9 cellular contexts compared by ENCODE assay signal in the genomic region with DNA sequence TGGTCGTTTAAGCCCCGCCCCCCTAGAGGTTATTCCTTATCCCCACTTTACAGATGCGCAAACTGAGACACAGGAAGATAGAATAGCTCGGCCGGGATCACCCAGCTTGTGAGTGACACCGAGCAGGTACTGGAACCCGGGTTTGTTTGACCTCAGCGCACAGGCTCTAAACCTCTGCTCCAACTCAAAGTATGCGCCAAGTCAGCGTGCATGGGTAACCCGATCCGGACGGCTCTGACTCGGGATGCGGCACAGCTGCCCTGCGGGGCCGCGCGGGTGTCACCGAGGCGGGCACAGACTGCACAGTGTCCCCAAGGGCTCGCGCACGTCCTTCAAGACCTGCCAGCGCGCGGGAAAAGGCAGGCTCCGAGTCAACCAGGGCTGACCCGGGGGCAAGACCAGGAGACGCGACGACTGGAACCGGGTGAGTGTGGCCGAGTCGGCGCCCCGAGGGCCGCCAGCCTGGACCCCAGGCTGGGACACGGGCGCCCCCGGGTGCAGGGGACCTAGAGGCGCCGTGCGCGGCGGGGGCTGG.
A peak's percentile ranks its signal among the peaks of the same experiment; 100 is the strongest.
DNase-seq lines count a peak whose midpoint lies in the region; ATAC-seq and TF ChIP-seq lines count a peak whose summit lies in the region.
"Had no signal": no experiment of that assay in that cellular context is flagged by ENCODE, and none has a peak within 500 bp of the region (broad histone marks: within the 10 kb centered on the region; RNA-seq: fewer than 3 reads in every experiment).

No MANE protein-coding gene starts in this region.

- no peak for TF ChIP-seq CTCF in SK-N-SH (IDR thresholded peaks at IDR 0.05)
- no peak for TF ChIP-seq CTCF in GM13977 (IDR thresholded peaks at IDR 0.05; ENCODE audit: extremely low read depth, insufficient read depth, missing control alignments)

- H3K4me1 Mint-ChIP-seq in activated CD8-positive, alpha-beta memory T cell treated with anti-CD3 and anti-CD28 coated beads, Interleukin-2, amount 10 ng/mL, durations not matched to agents 7 days and 5 days = peaks cover 43% of the 10 kb centered on the region

- WGBS in SK-N-SH (ENCODE audit: low lambda C conversion rate) = 21% methylated on average over 24 of the region's 46 CpGs

- ATAC-seq in SK-N-SH treated with all-trans-retinoic acid at 6 μM for 48 hours (no peak), HG03442 (IDR thresholded peaks at IDR 0.05; ENCODE audit: unreplicated experiment) (no peak)
- no peak for ATAC-seq in activated CD8-positive, alpha-beta memory T cell treated with anti-CD3 and anti-CD28 coated beads, Interleukin-2, amount 10 ng/mL, durations not matched to agents 7 days and 5 days
- no peak for ATAC-seq in stimulated activated naive CD8-positive, alpha-beta T cell treated with anti-CD3 and anti-CD28 coated beads, Interleukin-15, Interleukin-2, amounts not matched to agents 100 U/mL and 50 U/mL, for 24 hours
- ATAC-seq: pancreas had no signal

- no peaks in the 10 kb centered on the region for H4K20me1 ChIP-seq in SK-N-SH (ENCODE audit: insufficient read depth)

- H3K9me3 ChIP-seq in SK-N-SH (no peaks in the 10 kb centered on the region), iPS-18c (ENCODE audit: control insufficient read depth, insufficient read depth, low read length) (no peaks in the 10 kb centered on the region)
- H3K9me3 ChIP-seq: pancreas had no signal

- peaks cover 15% of the 10 kb centered on the region for H3K27me3 ChIP-seq in SK-N-SH (ENCODE audit: insufficient read depth)

- no peaks in the 10 kb centered on the region for H3K36me3 Mint-ChIP-seq in activated CD8-positive, alpha-beta memory T cell treated with anti-CD3 and anti-CD28 coated beads, Interleukin-2, amount 10 ng/mL, durations not matched to agents 7 days and 5 days

- H3K36me3 ChIP-seq in SK-N-SH (replicated peaks in 1 of 2; ENCODE audit: control insufficient read depth in 1 of 2, insufficient read depth in 2 of 2, low read length in 1 of 2) = no peaks in the 10 kb centered on the region
- H3K36me3 ChIP-seq: pancreas had no signal

- peaks cover 0 to 13% of the 10 kb centered on the region in 2 experiments; a peak in 1 of 4 replicates for H3K4me1 ChIP-seq in SK-N-SH (ENCODE audit: control insufficient read depth in 1 of 2, insufficient read depth in 2 of 2, low read depth in 1 of 2, low read length in 1 of 2)
- H3K4me1 ChIP-seq: pancreas had no signal

- in situ Hi-C loops in GM13977 (cut with MboI; ENCODE audit: low pct_unique_long_range_greater_than_20kb, low sequenced_read_pairs, unreplicated experiment) = no loop called here

- H3F3A ChIP-seq in SK-N-SH (replicated peaks; ENCODE audit: insufficient read depth) = peaks cover 4% of the 10 kb centered on the region

- H2AFZ ChIP-seq in SK-N-SH (ENCODE audit: low read depth) = no peak overlapping the region

- H3K9me2 ChIP-seq in SK-N-SH = no peaks in the 10 kb centered on the region

- CTCF ChIA-PET in SK-N-SH (lab: Yijun Ruan, JAX) = interaction anchor here (0.9 to 4.2 kb wide), 10 partner anchors 10 to 367 kb away, joined by 3 to 27 read pairs (median 7); a partner anchor contains a TSS
- CTCF ChIA-PET in activated CD8-positive, alpha-beta memory T cell treated with anti-CD3 and anti-CD28 coated beads, Interleukin-2, amount 10 ng/mL, durations not matched to agents 7 days and 5 days (lab: Charles Lee) = interaction anchor here (2.0 to 2.1 kb wide), 2 partner anchors 17 to 359 kb away, joined by 5 to 17 read pairs; no protein-coding TSS in a partner anchor

- no peaks in the 10 kb centered on the region for H3K9me3 Mint-ChIP-seq in activated CD8-positive, alpha-beta memory T cell treated with anti-CD3 and anti-CD28 coated beads, Interleukin-2, amount 10 ng/mL, durations not matched to agents 7 days and 5 days (ENCODE audit: low read depth)

- H3K4me3 ChIP-seq in SK-N-SH (ENCODE audit: low read depth in 2 of 2, low read length in 1 of 2) (peak overlapping the region in 1 of 2 experiments; percentile 83; a peak in 2 of 4 replicates), iPS-18c (ENCODE audit: insufficient read depth, low read depth, low read length) (peak overlapping the region; percentile 85)

- H3K4me3 Mint-ChIP-seq in activated CD8-positive, alpha-beta memory T cell treated with anti-CD3 and anti-CD28 coated beads, Interleukin-2, amount 10 ng/mL, durations not matched to agents 7 days and 5 days = peak overlapping the region; percentile 74

- peak overlapping the region; percentile 75 for H3K4me2 ChIP-seq in SK-N-SH

- no peak overlapping the region for H3K27ac ChIP-seq in SK-N-SH (ENCODE audit: low read depth in 2 of 2, low read length in 1 of 2)
- H3K27ac ChIP-seq: pancreas had no signal

- peaks cover 66% of the 10 kb centered on the region for H3K27me3 Mint-ChIP-seq in activated CD8-positive, alpha-beta memory T cell treated with anti-CD3 and anti-CD28 coated beads, Interleukin-2, amount 10 ng/mL, durations not matched to agents 7 days and 5 days

- DNase-seq in SK-N-SH (peak; percentile 70), NCI-H187 (lab: John Stamatoyannopoulos, UW) (no peak), GM13977 (ENCODE audit: low spot score) (no peak)
- peak; percentile 42 for DNase-seq in activated CD8-positive, alpha-beta memory T cell treated with anti-CD3 and anti-CD28 coated beads, Interleukin-2, amount 10 ng/mL, durations not matched to agents 7 days and 5 days
- peak; percentile 33 for DNase-seq in stimulated activated naive CD8-positive, alpha-beta T cell treated with anti-CD3 and anti-CD28 coated beads, Interleukin-15, Interleukin-2, amounts not matched to agents 100 U/mL and 50 U/mL, for 24 hours

- H3K9ac ChIP-seq in SK-N-SH = no peak overlapping the region

- TF ChIP-seq EP300 in SK-N-SH (IDR thresholded peaks at IDR 0.05; ENCODE audit: borderline replicate concordance in 1 of 2, low read depth in 1 of 2, low read length in 1 of 2) = no peak

- POLR2A ChIA-PET in SK-N-SH (lab: Yijun Ruan, JAX) = no interaction called here

- no peak for TF ChIP-seq RAD21 in SK-N-SH (IDR thresholded peaks at IDR 0.05; ENCODE audit: low read length)

- no peak overlapping the region for H3K27ac Mint-ChIP-seq in activated CD8-positive, alpha-beta memory T cell treated with anti-CD3 and anti-CD28 coated beads, Interleukin-2, amount 10 ng/mL, durations not matched to agents 7 days and 5 days

- H3K79me2 ChIP-seq in SK-N-SH (ENCODE audit: insufficient read depth) = no peaks in the 10 kb centered on the region

TF ChIP-seq in SK-N-SH, 30 proteins besides CTCF, POLR2A, EP300 and RAD21 (continues in another document):
- TF ChIP-seq NFIC (IDR thresholded peaks at IDR 0.05; ENCODE audit: borderline replicate concordance) = no peak
- TF ChIP-seq, protein P1, sequence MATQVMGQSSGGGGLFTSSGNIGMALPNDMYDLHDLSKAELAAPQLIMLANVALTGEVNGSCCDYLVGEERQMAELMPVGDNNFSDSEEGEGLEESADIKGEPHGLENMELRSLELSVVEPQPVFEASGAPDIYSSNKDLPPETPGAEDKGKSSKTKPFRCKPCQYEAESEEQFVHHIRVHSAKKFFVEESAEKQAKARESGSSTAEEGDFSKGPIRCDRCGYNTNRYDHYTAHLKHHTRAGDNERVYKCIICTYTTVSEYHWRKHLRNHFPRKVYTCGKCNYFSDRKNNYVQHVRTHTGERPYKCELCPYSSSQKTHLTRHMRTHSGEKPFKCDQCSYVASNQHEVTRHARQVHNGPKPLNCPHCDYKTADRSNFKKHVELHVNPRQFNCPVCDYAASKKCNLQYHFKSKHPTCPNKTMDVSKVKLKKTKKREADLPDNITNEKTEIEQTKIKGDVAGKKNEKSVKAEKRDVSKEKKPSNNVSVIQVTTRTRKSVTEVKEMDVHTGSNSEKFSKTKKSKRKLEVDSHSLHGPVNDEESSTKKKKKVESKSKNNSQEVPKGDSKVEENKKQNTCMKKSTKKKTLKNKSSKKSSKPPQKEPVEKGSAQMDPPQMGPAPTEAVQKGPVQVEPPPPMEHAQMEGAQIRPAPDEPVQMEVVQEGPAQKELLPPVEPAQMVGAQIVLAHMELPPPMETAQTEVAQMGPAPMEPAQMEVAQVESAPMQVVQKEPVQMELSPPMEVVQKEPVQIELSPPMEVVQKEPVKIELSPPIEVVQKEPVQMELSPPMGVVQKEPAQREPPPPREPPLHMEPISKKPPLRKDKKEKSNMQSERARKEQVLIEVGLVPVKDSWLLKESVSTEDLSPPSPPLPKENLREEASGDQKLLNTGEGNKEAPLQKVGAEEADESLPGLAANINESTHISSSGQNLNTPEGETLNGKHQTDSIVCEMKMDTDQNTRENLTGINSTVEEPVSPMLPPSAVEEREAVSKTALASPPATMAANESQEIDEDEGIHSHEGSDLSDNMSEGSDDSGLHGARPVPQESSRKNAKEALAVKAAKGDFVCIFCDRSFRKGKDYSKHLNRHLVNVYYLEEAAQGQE (IDR thresholded peaks at IDR 0.05; ENCODE audit: low read depth, low read length) = no peak
- no peak for TF ChIP-seq RCOR1 (IDR thresholded peaks at IDR 0.05; ENCODE audit: low read length)
- TF ChIP-seq RXRA (IDR thresholded peaks at IDR 0.05; ENCODE audit: borderline replicate concordance, low read depth) = no peak

TF ChIP-seq in SK-N-SH treated with all-trans-retinoic acid at 6 μM for 48 hours, 23 proteins besides CTCF, POLR2A, EP300 and RAD21:
- TF ChIP-seq OSR1 (CRISPR knock-in tag; IDR thresholded peaks at IDR 0.05) (no peak), GLIS3 (CRISPR knock-in tag; IDR thresholded peaks at IDR 0.05) (no peak), ZNF70 (CRISPR knock-in tag; IDR thresholded peaks at IDR 0.05) (no peak), ISL1 (CRISPR knock-in tag; IDR thresholded peaks at IDR 0.05) (no peak)
- TF ChIP-seq, protein P2, sequence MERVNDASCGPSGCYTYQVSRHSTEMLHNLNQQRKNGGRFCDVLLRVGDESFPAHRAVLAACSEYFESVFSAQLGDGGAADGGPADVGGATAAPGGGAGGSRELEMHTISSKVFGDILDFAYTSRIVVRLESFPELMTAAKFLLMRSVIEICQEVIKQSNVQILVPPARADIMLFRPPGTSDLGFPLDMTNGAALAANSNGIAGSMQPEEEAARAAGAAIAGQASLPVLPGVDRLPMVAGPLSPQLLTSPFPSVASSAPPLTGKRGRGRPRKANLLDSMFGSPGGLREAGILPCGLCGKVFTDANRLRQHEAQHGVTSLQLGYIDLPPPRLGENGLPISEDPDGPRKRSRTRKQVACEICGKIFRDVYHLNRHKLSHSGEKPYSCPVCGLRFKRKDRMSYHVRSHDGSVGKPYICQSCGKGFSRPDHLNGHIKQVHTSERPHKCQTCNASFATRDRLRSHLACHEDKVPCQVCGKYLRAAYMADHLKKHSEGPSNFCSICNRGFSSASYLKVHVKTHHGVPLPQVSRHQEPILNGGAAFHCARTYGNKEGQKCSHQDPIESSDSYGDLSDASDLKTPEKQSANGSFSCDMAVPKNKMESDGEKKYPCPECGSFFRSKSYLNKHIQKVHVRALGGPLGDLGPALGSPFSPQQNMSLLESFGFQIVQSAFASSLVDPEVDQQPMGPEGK (CRISPR knock-in tag; IDR thresholded peaks at IDR 0.05; ENCODE audit: borderline replicate concordance) = no peak

Comparison
In these comparisons a context has a peak if more than half of its experiments do, and no peak if none do; other contexts are left out.
1. DNase-seq: peak in SK-N-SH (single experiment), activated CD8-positive, alpha-beta memory T cell treated with anti-CD3 and anti-CD28 coated beads, Interleukin-2, amount 10 ng/mL, durations not matched to agents 7 days and 5 days (single experiment) and stimulated activated naive CD8-positive, alpha-beta T cell treated with anti-CD3 and anti-CD28 coated beads, Interleukin-15, Interleukin-2, amounts not matched to agents 100 U/mL and 50 U/mL, for 24 hours (single experiment); none in NCI-H187 (0 of 2) and GM13977 (single experiment).